Comparison of ENCODE assay signal across 17 cellular contexts in the genomic region with DNA sequence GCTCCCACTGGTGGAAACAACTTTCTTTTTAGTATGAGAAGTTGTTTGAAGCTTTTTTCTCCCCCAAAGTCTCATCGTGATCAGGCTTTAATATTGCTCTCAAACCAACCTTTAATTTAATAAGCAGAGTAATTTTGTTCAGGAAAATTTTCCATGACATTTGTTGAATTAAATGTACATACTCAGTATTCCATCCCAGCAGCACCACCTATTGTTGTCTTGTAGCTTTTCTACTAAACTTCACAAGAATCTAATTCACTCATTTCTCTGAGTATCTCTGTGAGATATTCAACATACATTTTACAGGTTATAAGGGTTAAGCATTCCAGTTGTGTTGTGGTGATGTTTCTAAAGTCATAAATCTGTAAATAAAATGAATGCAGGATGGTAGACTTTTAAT.
DNase-seq lines count a peak whose midpoint lies in the region; ATAC-seq and TF ChIP-seq lines count a peak whose summit lies in the region.
"Had no signal": no experiment of that assay in that cellular context is flagged by ENCODE, and none has a peak within 500 bp of the region (broad histone marks: within the 10 kb centered on the region; RNA-seq: fewer than 3 reads in every experiment).

No MANE protein-coding gene starts in this region.

- CTCF ChIA-PET in BJ (lab: Yijun Ruan, JAX), result interaction anchor here (0.7 to 0.8 kb wide), 2 partner anchors 8 to 12 kb away, joined by 3 read pairs; no protein-coding TSS in a partner anchor

- no peaks in the 10 kb centered on the region for H3K36me3 ChIP-seq in BJ (ENCODE audit: control insufficient read depth, insufficient read depth, low read length)
- H3K36me3 ChIP-seq in MM.1S (replicated peaks; ENCODE audit: insufficient read depth, low read length), result no peaks in the 10 kb centered on the region
- no peaks in the 10 kb centered on the region for H3K36me3 ChIP-seq in hepatocyte (replicated peaks; ENCODE audit: insufficient read depth, low read depth)
- H3K36me3 ChIP-seq: BLaER1 treated with 17β-estradiol and CSF1 and Interleukin-3, amounts not matched to agents 10 nM and 100 nM; upper lobe of right lung had no signal

- H3K4me3 ChIP-seq in BJ (ENCODE audit: low read depth, low read length) (no peak overlapping the region), MM.1S (ENCODE audit: low read length) (no peak overlapping the region), cardiac fibroblast (replicated peaks in 1 of 2; ENCODE audit: low read depth in 2 of 2, low read length in 2 of 2) (no peak overlapping the region), hepatocyte (no peak overlapping the region)
- H3K4me3 ChIP-seq: BLaER1 treated with 17β-estradiol and CSF1 and Interleukin-3, amounts not matched to agents 10 nM and 100 nM; mucosa of descending colon; upper lobe of right lung had no signal

- no peaks in the 10 kb centered on the region for H3K79me2 ChIP-seq in MM.1S (ENCODE audit: low read length)
- no peaks in the 10 kb centered on the region for H3K79me2 ChIP-seq in hepatocyte

- no peaks in the 10 kb centered on the region for H3K9me2 ChIP-seq in MM.1S (replicated peaks; ENCODE audit: insufficient read depth, low read length)
- H3K9me2 ChIP-seq in hepatocyte (replicated peaks; ENCODE audit: insufficient read depth), result no peaks in the 10 kb centered on the region

- POLR2A ChIA-PET in BJ (lab: Charles Lee), result no interaction called here

- H4K20me1 ChIP-seq in MM.1S (ENCODE audit: insufficient read depth, low read length) (no peaks in the 10 kb centered on the region), hepatocyte (ENCODE audit: insufficient read depth, poor library complexity, severe bottlenecking) (no peaks in the 10 kb centered on the region)
- H4K20me1 ChIP-seq: BLaER1 treated with 17β-estradiol and CSF1 and Interleukin-3, amounts not matched to agents 10 nM and 100 nM had no signal

- H3K9ac ChIP-seq in MM.1S (ENCODE audit: low read length), result no peak overlapping the region
- H3K9ac ChIP-seq: BLaER1 treated with 17β-estradiol and CSF1 and Interleukin-3, amounts not matched to agents 10 nM and 100 nM had no signal

- H3F3A ChIP-seq in MM.1S (ENCODE audit: insufficient read depth, low read length), result peaks cover 4% of the 10 kb centered on the region

- H3K4me2 ChIP-seq in MM.1S (ENCODE audit: low read depth, low read length) (no peak overlapping the region), hepatocyte (no peak overlapping the region)
- H3K4me2 ChIP-seq: BLaER1 treated with 17β-estradiol and CSF1 and Interleukin-3, amounts not matched to agents 10 nM and 100 nM had no signal

- H3K4me1 ChIP-seq in MM.1S (ENCODE audit: low read length) (peaks cover 22% of the 10 kb centered on the region), hepatocyte (ENCODE audit: insufficient read depth) (no peaks in the 10 kb centered on the region)
- H3K4me1 ChIP-seq: BLaER1 treated with 17β-estradiol and CSF1 and Interleukin-3, amounts not matched to agents 10 nM and 100 nM; upper lobe of right lung had no signal

- H3K27ac ChIP-seq in MM.1S (ENCODE audit: low read length) (peak overlapping the region; percentile 59; the same call in 1 of the 2 replicates), hepatocyte (no peak overlapping the region)
- H3K27ac ChIP-seq: BLaER1 treated with 17β-estradiol and CSF1 and Interleukin-3, amounts not matched to agents 10 nM and 100 nM; upper lobe of right lung had no signal

- H3K27me3 ChIP-seq in BJ (ENCODE audit: control insufficient read depth, insufficient read depth, low read length), result no peaks in the 10 kb centered on the region
- no peaks in the 10 kb centered on the region for H3K27me3 ChIP-seq in MM.1S (replicated peaks; ENCODE audit: insufficient read depth, low read length)
- H3K27me3 ChIP-seq in hepatocyte, result no peaks in the 10 kb centered on the region
- H3K27me3 ChIP-seq: BLaER1 treated with 17β-estradiol and CSF1 and Interleukin-3, amounts not matched to agents 10 nM and 100 nM; upper lobe of right lung had no signal

- ATAC-seq in GM19455 (IDR thresholded peaks at IDR 0.05; ENCODE audit: unreplicated experiment), result no peak
- ATAC-seq: activated CD8-positive, alpha-beta memory T cell treated with anti-CD3 and anti-CD28 coated beads, Interleukin-2, amount 10 ng/mL, durations not matched to agents 7 days and 5 days; mucosa of descending colon; stimulated activated effector memory CD8-positive, alpha-beta T cell treated with anti-CD3 and anti-CD28 coated beads, Interleukin-12 subunit alpha, Interleukin-12 subunit beta, amount 100 ng/mL, for 72 hours; upper lobe of right lung had no signal

- no peak for DNase-seq in BJ (ENCODE audit: low read depth)
- peak; percentile 28 for DNase-seq in MM.1S
- peak; percentile 21 to 59 for DNase-seq in cardiac fibroblast (ENCODE audit: low read depth in 2 of 2)
- peak; percentile 15 for DNase-seq in hepatocyte (ENCODE audit: low spot score)
- DNase-seq in dermis blood vessel endothelial cell, result no peak
- no peak for DNase-seq in NK-92 (lab: John Stamatoyannopoulos, UW; ENCODE audit: unreplicated experiment)
- no peak for DNase-seq in cerebellum (ENCODE audit: low spot score)
- DNase-seq: activated B cell treated with CpG ODN at 0.5 μM for 24 hours; activated CD8-positive, alpha-beta memory T cell treated with anti-CD3 and anti-CD28 coated beads, Interleukin-2, amount 10 ng/mL, durations not matched to agents 7 days and 5 days; NCI-H1417; NCI-H226; occipital lobe; upper lobe of right lung had no signal

- H2AFZ ChIP-seq in MM.1S (ENCODE audit: low read length) (no peak overlapping the region), hepatocyte (no peak overlapping the region)

- peak; percentile 12; the same call in 1 of the 2 replicates for TF ChIP-seq CTCF in BJ (IDR thresholded peaks at IDR 0.05; ENCODE audit: insufficient read depth, low read depth, low read length)
- TF ChIP-seq CTCF in MM.1S (IDR thresholded peaks at IDR 0.05; ENCODE audit: low read length), result peak; percentile 17
- TF ChIP-seq CTCF in cardiac fibroblast (IDR thresholded peaks at IDR 0.05; ENCODE audit: low read depth, low read length), result peak; percentile 6
- TF ChIP-seq CTCF in hepatocyte (IDR thresholded peaks at IDR 0.05; ENCODE audit: poor library complexity), result peak; percentile 49

- H3K9me3 ChIP-seq in MM.1S (replicated peaks; ENCODE audit: insufficient read depth, low read length) (no peaks in the 10 kb centered on the region), hepatocyte (ENCODE audit: low read depth) (no peaks in the 10 kb centered on the region)
- H3K9me3 ChIP-seq: mucosa of descending colon, upper lobe of right lung had no signal

- WGBS in hepatocyte (ENCODE audit: low lambda C conversion rate, missing lambda C conversion rate), result 48% methylated on average over 1 of the region's 1 CpG

Comparison
In these comparisons a context has a peak if more than half of its experiments do, and no peak if none do; other contexts are left out.
1. DNase-seq: peak in MM.1S (single experiment), cardiac fibroblast (2 of 2) and hepatocyte (single experiment); none in BJ (single experiment), dermis blood vessel endothelial cell (single experiment), NK-92 (single experiment) and cerebellum (single experiment).
2. Peak in every context shown above with its lines, with median percentiles within 50 percentile points of each other: CTCF ChIP-seq.